ENCODE assay signal across 19 cellular contexts in the genomic region with DNA sequence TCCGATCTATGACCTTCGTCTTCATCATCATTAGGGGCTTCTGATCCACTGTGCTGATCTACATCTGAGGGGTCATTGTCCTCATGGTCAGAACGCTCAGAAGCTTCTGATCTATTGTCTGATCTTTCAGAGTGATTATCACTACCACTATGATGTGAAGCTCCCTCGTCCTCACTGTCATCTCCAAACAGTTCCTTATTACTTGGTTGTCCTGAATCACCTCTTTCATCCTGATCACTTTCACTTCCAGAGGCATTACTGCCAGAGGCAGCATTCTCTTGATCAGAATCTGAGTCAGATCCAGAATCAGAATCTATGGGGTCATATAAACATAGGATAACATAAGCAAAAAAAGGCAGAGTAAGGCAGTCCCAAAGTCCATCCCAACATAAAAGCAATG.
"Had no signal": no experiment of that assay in that cellular context is flagged by ENCODE, and none has a peak within 500 bp of the region (broad histone marks: within the 10 kb centered on the region; RNA-seq: fewer than 3 reads in every experiment).

No MANE protein-coding gene starts in this region.

- H3K36me3 ChIP-seq: uterus had no signal

- H3K9me3 ChIP-seq: right lobe of liver had no signal

- H3K4me3 Mint-ChIP-seq: dendritic cell treated with granulocyte-macrophage colony-stimulating factor and Interleukin-4, amounts not matched to agents 40 ng/mL and 50 ng/mL, for 4 days; memory B cell; mesothelial cell of epicardium; natural killer cell treated with Interleukin-12 subunit alpha and Interleukin-12 subunit beta and Interleukin-15 and Interleukin-18, amount 100 ng/mL, for 72 hours; stimulated activated memory B cell treated with anti-CD40 and anti-IgM and Interleukin-4, amounts not matched to agents 10 μg/mL and 1 μg/mL and 100 μg/mL, for 72 hours; stimulated activated naive CD8-positive, alpha-beta T cell treated with anti-CD3 and anti-CD28 coated beads, Interleukin-15, Interleukin-2, amounts not matched to agents 100 ng/mL and 50 ng/mL, for 24 hours had no signal

- ATAC-seq: foreskin keratinocyte; lower lobe of right lung; psoas muscle; right lobe of liver; stimulated activated memory B cell treated with anti-CD40 and anti-IgM and Interleukin-4, amounts not matched to agents 10 μg/mL and 1 μg/mL and 100 μg/mL, for 72 hours had no signal

- H3K4me1 ChIP-seq: foreskin keratinocyte, uterus had no signal

- H3K27me3 Mint-ChIP-seq: dendritic cell treated with granulocyte-macrophage colony-stimulating factor and Interleukin-4, amounts not matched to agents 40 ng/mL and 50 ng/mL, for 4 days; memory B cell; natural killer cell treated with Interleukin-12 subunit alpha and Interleukin-12 subunit beta and Interleukin-15 and Interleukin-18, amount 100 ng/mL, for 72 hours; stimulated activated memory B cell treated with anti-CD40 and anti-IgM and Interleukin-4, amounts not matched to agents 10 μg/mL and 1 μg/mL and 100 μg/mL, for 72 hours; stimulated activated naive CD8-positive, alpha-beta T cell treated with anti-CD3 and anti-CD28 coated beads, Interleukin-15, Interleukin-2, amounts not matched to agents 100 ng/mL and 50 ng/mL, for 24 hours had no signal

- DNase-seq: esophagus squamous epithelium; foreskin keratinocyte; immature natural killer cell; left ventricle myocardium inferior; lower lobe of right lung; psoas muscle; retina; right lobe of liver; stimulated activated CD4-positive, alpha-beta T cell treated with anti-CD3 and anti-CD28 coated beads, Interleukin-4, amount 100 ng/mL, for 1 hour; stimulated activated CD8-positive, alpha-beta memory T cell treated with anti-CD3 and anti-CD28 coated beads, Interleukin-4, amount 100 ng/mL, for 48 hours; tibial artery; upper lobe of left lung; uterus had no signal

- H3K27ac Mint-ChIP-seq: dendritic cell treated with granulocyte-macrophage colony-stimulating factor and Interleukin-4, amounts not matched to agents 40 ng/mL and 50 ng/mL, for 4 days; memory B cell; mesothelial cell of epicardium; natural killer cell treated with Interleukin-12 subunit alpha and Interleukin-12 subunit beta and Interleukin-15 and Interleukin-18, amount 100 ng/mL, for 72 hours; stimulated activated memory B cell treated with anti-CD40 and anti-IgM and Interleukin-4, amounts not matched to agents 10 μg/mL and 1 μg/mL and 100 μg/mL, for 72 hours had no signal

- H3K27me3 ChIP-seq: esophagus squamous epithelium, foreskin keratinocyte, right lobe of liver, tibial artery, upper lobe of left lung, uterus had no signal

- H3K4me3 ChIP-seq: esophagus squamous epithelium, left ventricle myocardium inferior, lower lobe of right lung, psoas muscle, right lobe of liver, tibial artery, upper lobe of left lung, uterus had no signal
